3 cellular contexts compared by ENCODE assay signal in the genomic region with DNA sequence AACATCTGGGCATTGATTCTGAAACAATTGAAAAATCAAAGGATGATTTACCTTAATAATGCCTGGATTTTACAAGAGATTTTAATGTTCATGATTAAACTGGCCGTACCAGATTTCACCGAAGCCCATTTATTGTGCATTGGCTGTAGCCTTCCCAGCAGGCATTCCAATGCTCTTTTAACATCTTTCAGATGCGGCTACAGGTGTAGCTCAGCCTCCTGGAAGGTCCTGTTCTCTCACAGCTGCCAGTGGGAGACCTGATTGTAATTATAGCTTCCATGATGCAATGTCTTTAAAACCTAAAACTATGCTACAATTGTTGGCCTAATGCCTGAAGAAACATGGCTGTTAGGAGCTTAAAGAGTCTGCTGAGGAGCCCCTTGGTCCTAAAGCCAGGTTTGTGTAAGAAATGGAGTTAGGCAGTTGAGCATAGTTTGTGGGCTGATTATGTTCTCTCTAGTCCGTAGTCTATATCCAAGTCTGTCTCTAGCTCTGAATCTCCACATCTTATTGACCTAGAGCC.
TF ChIP-seq lines count a peak whose summit lies in the region.

No MANE protein-coding gene starts in this region.

TF ChIP-seq in GM23338, 12 proteins besides CTCF, POLR2A, EP300 and RAD21:
- TF ChIP-seq ZNF114 (CRISPR knock-in tag; IDR thresholded peaks at IDR 0.05), result no peak
- no peak for TF ChIP-seq STAT1 (IDR thresholded peaks at IDR 0.05; ENCODE audit: unreplicated experiment)
TF ChIP-seq in GM23338: peak in this region for 0.

TF ChIP-seq in WTC11, 78 proteins besides CTCF, POLR2A, EP300 and RAD21:
- TF ChIP-seq, protein P1, sequence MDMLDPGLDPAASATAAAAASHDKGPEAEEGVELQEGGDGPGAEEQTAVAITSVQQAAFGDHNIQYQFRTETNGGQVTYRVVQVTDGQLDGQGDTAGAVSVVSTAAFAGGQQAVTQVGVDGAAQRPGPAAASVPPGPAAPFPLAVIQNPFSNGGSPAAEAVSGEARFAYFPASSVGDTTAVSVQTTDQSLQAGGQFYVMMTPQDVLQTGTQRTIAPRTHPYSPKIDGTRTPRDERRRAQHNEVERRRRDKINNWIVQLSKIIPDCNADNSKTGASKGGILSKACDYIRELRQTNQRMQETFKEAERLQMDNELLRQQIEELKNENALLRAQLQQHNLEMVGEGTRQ (CRISPR knock-in tag; IDR thresholded peaks at IDR 0.05), result no peak
- TF ChIP-seq TP53 (CRISPR knock-in tag; IDR thresholded peaks at IDR 0.05) (no peak), ZBTB21 (CRISPR knock-in tag; IDR thresholded peaks at IDR 0.05; ENCODE audit: borderline replicate concordance) (no peak), GRHL2 (CRISPR knock-in tag; IDR thresholded peaks at IDR 0.05; ENCODE audit: insufficient replicate concordance, severe bottlenecking) (no peak), ZNF396 (CRISPR knock-in tag; IDR thresholded peaks at IDR 0.05; ENCODE audit: borderline replicate concordance) (no peak), CBFB (CRISPR knock-in tag; IDR thresholded peaks at IDR 0.05; ENCODE audit: low read depth) (no peak), OVOL2 (CRISPR knock-in tag; IDR thresholded peaks at IDR 0.05; ENCODE audit: borderline replicate concordance) (no peak), NR1H2 (CRISPR knock-in tag; IDR thresholded peaks at IDR 0.05) (no peak), GABPB1 (CRISPR knock-in tag; IDR thresholded peaks at IDR 0.05) (no peak), NR2C2 (CRISPR knock-in tag; IDR thresholded peaks at IDR 0.05) (no peak), MXD4 (CRISPR knock-in tag; IDR thresholded peaks at IDR 0.05; ENCODE audit: borderline replicate concordance) (no peak), GTF2I (CRISPR knock-in tag; conservative IDR thresholded peaks at IDR 0.05) (no peak), ZNF121 (CRISPR knock-in tag; IDR thresholded peaks at IDR 0.05) (no peak), SMAD3 (CRISPR knock-in tag; IDR thresholded peaks at IDR 0.05; ENCODE audit: borderline replicate concordance) (no peak), SOX15 (CRISPR knock-in tag; IDR thresholded peaks at IDR 0.05) (no peak)
- TF ChIP-seq, protein P2, sequence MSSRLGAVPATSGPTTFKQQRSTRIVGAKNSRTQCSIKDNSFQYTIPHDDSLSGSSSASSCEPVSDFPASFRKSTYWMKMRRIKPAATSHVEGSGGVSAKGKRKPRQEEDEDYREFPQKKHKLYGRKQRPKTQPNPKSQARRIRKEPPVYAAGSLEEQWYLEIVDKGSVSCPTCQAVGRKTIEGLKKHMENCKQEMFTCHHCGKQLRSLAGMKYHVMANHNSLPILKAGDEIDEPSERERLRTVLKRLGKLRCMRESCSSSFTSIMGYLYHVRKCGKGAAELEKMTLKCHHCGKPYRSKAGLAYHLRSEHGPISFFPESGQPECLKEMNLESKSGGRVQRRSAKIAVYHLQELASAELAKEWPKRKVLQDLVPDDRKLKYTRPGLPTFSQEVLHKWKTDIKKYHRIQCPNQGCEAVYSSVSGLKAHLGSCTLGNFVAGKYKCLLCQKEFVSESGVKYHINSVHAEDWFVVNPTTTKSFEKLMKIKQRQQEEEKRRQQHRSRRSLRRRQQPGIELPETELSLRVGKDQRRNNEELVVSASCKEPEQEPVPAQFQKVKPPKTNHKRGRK (CRISPR knock-in tag; IDR thresholded peaks at IDR 0.05; ENCODE audit: borderline replicate concordance), result no peak
- TF ChIP-seq, protein P3, sequence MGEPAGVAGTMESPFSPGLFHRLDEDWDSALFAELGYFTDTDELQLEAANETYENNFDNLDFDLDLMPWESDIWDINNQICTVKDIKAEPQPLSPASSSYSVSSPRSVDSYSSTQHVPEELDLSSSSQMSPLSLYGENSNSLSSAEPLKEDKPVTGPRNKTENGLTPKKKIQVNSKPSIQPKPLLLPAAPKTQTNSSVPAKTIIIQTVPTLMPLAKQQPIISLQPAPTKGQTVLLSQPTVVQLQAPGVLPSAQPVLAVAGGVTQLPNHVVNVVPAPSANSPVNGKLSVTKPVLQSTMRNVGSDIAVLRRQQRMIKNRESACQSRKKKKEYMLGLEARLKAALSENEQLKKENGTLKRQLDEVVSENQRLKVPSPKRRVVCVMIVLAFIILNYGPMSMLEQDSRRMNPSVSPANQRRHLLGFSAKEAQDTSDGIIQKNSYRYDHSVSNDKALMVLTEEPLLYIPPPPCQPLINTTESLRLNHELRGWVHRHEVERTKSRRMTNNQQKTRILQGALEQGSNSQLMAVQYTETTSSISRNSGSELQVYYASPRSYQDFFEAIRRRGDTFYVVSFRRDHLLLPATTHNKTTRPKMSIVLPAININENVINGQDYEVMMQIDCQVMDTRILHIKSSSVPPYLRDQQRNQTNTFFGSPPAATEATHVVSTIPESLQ (CRISPR knock-in tag; IDR thresholded peaks at IDR 0.05), result no peak
- TF ChIP-seq, protein P4, sequence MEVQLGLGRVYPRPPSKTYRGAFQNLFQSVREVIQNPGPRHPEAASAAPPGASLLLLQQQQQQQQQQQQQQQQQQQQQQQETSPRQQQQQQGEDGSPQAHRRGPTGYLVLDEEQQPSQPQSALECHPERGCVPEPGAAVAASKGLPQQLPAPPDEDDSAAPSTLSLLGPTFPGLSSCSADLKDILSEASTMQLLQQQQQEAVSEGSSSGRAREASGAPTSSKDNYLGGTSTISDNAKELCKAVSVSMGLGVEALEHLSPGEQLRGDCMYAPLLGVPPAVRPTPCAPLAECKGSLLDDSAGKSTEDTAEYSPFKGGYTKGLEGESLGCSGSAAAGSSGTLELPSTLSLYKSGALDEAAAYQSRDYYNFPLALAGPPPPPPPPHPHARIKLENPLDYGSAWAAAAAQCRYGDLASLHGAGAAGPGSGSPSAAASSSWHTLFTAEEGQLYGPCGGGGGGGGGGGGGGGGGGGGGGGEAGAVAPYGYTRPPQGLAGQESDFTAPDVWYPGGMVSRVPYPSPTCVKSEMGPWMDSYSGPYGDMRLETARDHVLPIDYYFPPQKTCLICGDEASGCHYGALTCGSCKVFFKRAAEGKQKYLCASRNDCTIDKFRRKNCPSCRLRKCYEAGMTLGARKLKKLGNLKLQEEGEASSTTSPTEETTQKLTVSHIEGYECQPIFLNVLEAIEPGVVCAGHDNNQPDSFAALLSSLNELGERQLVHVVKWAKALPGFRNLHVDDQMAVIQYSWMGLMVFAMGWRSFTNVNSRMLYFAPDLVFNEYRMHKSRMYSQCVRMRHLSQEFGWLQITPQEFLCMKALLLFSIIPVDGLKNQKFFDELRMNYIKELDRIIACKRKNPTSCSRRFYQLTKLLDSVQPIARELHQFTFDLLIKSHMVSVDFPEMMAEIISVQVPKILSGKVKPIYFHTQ (CRISPR knock-in tag; IDR thresholded peaks at IDR 0.05), result no peak
- TF ChIP-seq, protein P5, sequence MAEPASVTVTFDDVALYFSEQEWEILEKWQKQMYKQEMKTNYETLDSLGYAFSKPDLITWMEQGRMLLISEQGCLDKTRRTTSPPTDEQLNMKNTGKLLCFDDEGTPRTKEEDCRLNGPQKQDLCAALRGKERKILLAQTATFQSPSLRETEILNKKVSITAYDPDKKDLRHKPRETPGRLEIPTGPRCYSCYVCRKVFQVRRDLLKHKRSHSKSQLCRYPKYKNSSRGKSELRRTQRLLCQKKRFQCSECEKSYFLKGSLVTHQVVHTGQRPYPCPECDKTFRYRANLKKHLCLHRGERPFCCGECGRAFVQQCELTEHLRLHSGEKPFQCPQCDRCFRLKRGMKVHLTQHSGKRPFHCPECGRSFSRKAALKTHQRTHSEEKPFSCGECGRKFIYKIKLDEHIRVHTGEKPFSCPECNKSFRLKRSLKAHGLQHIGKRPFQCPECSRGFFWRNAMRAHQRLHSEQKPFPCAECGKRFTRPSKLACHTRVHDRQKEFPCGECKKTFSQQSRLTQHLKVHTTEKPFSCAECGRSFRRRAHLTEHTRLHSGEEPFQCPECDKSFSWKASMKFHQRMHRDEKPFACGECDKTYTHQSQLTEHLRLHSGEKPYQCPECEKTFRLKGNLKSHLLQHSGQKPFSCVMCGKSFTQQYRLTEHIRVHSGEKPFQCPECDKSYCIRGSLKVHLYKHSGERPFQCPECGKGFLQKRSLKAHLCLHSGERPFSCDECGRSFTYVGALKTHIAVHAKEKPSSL (CRISPR knock-in tag; conservative IDR thresholded peaks at IDR 0.05), result no peak

TF ChIP-seq in neural cell, 6 proteins besides CTCF, POLR2A, EP300 and RAD21:
- TF ChIP-seq, protein P6, sequence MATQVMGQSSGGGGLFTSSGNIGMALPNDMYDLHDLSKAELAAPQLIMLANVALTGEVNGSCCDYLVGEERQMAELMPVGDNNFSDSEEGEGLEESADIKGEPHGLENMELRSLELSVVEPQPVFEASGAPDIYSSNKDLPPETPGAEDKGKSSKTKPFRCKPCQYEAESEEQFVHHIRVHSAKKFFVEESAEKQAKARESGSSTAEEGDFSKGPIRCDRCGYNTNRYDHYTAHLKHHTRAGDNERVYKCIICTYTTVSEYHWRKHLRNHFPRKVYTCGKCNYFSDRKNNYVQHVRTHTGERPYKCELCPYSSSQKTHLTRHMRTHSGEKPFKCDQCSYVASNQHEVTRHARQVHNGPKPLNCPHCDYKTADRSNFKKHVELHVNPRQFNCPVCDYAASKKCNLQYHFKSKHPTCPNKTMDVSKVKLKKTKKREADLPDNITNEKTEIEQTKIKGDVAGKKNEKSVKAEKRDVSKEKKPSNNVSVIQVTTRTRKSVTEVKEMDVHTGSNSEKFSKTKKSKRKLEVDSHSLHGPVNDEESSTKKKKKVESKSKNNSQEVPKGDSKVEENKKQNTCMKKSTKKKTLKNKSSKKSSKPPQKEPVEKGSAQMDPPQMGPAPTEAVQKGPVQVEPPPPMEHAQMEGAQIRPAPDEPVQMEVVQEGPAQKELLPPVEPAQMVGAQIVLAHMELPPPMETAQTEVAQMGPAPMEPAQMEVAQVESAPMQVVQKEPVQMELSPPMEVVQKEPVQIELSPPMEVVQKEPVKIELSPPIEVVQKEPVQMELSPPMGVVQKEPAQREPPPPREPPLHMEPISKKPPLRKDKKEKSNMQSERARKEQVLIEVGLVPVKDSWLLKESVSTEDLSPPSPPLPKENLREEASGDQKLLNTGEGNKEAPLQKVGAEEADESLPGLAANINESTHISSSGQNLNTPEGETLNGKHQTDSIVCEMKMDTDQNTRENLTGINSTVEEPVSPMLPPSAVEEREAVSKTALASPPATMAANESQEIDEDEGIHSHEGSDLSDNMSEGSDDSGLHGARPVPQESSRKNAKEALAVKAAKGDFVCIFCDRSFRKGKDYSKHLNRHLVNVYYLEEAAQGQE (IDR thresholded peaks at IDR 0.05; ENCODE audit: borderline replicate concordance), result no peak
- TF ChIP-seq POLR2AphosphoS5 (IDR thresholded peaks at IDR 0.05), result peak; percentile 45
